12 cellular contexts compared by ENCODE assay signal in the genomic region with DNA sequence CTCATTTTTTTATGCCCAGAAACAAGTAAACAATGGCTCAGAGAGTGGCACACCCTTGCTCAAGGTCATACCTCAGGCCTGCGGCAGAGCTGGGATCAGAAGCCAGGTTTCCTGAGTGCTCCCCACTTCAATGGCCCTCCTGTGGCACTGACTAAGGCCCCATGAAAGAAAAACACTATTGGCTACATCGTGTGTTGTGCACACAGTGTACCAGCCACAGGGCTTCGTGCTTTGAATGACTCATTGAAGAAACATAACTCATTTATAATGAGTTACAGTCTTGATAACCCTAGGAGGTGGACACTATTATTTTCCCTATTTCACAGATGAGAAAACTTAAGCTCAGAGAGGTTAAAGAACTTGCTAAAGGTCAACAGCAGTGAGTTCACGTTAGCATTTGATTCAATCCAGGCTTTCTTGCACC.
DNase-seq lines count a peak whose midpoint lies in the region; ATAC-seq, FAIRE-seq and TF ChIP-seq lines count a peak whose summit lies in the region.
"Had no signal": no experiment of that assay in that cellular context is flagged by ENCODE, and none has a peak within 500 bp of the region (broad histone marks: within the 10 kb centered on the region; RNA-seq: fewer than 3 reads in every experiment).

No MANE protein-coding gene starts in this region.

- DNase-seq in NCI-H1092 (lab: John Stamatoyannopoulos, UW) (peak; percentile 20), NCI-H1092 treated with DMSO at 0.1 percent for 48 hours (lab: John Stamatoyannopoulos, UW) (no peak), RPMI7951 (ENCODE audit: low read depth) (peak; percentile 45), fibroblast of pulmonary artery (ENCODE audit: low read depth) (peak; percentile 6), stromal cell of bone marrow (ENCODE audit: low read depth) (peak; percentile 16), D721Med (ENCODE audit: insufficient read length, low spot score) (no peak)
- DNase-seq in activated CD4-positive, CD25-positive, alpha-beta regulatory T cell treated with anti-CD3 and anti-CD28 coated beads, Interleukin-2, amount 50 U/mL, for 72 hours = no peak
- DNase-seq: activated CD4-positive, alpha-beta memory T cell treated with anti-CD3 and anti-CD28 coated beads, Interleukin-2, amount 10 ng/mL, durations not matched to agents 7 days and 5 days; erythroblast; NCI-H526 treated with DMSO at 0.1 percent for 48 hours; T-helper 1 cell had no signal

- FAIRE-seq in D721Med (lab: Jason Lieb, UNC) = no peak

- no peak for ATAC-seq in GM19463 (IDR thresholded peaks at IDR 0.05; ENCODE audit: unreplicated experiment)

- TF ChIP-seq CTCF in fibroblast of pulmonary artery (IDR thresholded peaks at IDR 0.05; ENCODE audit: low read length, missing control alignments) (no peak), D721Med (IDR thresholded peaks at IDR 0.05; ENCODE audit: insufficient read depth, missing control alignments) (no peak)

- no peak overlapping the region for H3K4me3 ChIP-seq in fibroblast of pulmonary artery (replicated peaks; ENCODE audit: low read depth, low read length)

Comparison
In these comparisons a context has a peak if more than half of its experiments do, and no peak if none do; other contexts are left out.
1. DNase-seq: peak in NCI-H1092 (single experiment), RPMI7951 (single experiment), fibroblast of pulmonary artery (single experiment) and stromal cell of bone marrow (single experiment); none in NCI-H1092 treated with DMSO at 0.1 percent for 48 hours (single experiment), D721Med (single experiment) and activated CD4-positive, CD25-positive, alpha-beta regulatory T cell treated with anti-CD3 and anti-CD28 coated beads, Interleukin-2, amount 50 U/mL, for 72 hours (single experiment).